Comparison of ENCODE assay signal across 19 cellular contexts in the genomic region with DNA sequence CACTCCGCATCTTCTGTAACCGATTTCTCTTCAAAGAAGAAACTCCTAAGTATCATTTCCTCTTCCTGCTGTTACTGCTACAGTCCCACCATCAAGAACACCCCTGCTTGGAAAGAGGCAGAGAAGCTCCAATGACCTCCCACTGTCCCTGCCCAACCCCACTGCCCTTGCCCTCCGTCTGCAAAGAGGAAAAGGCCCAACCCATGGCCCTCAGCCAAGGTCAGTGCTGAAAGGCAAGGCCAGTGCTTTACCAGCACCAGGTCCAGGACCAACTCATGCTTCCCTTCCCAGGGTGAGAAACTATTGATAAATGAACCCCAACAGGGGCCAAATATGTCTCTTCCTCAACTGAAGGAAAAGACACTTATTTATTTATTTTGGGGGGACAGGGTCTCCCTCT. TPM values are rescaled to one million over a fixed set of nuclear protein-coding genes. Genes with fewer than 3 reads are reported as not detected.
A peak's percentile ranks its signal among the peaks of the same experiment; 100 is the strongest.
DNase-seq lines count a peak whose midpoint lies in the region; ATAC-seq and TF ChIP-seq lines count a peak whose summit lies in the region.
"Had no signal": no experiment of that assay in that cellular context is flagged by ENCODE, and none has a peak within 500 bp of the region (broad histone marks: within the 10 kb centered on the region; RNA-seq: fewer than 3 reads in every experiment).

No MANE protein-coding gene starts in this region.

- peak overlapping the region; percentile 70 for H3K27ac ChIP-seq in DND-41 (ENCODE audit: low read length)
- no peak overlapping the region for H3K27ac ChIP-seq in WERI-Rb-1
- H3K27ac ChIP-seq: GM23248, KMS-11 had no signal

- H3K4me2 ChIP-seq in DND-41 (ENCODE audit: insufficient read depth, low read length), result 0 out of 2 replicates have a peak overlapping the region, but pooled peaks have one; percentile 2
- H3K4me2 ChIP-seq: KMS-11 had no signal

- H3K9me3 ChIP-seq in DND-41 (ENCODE audit: insufficient read depth, low read length, severe bottlenecking) (peaks cover 4% of the 10 kb centered on the region), WERI-Rb-1 (ENCODE audit: severe bottlenecking) (no peaks in the 10 kb centered on the region)
- H3K9me3 ChIP-seq: BE2C, HAP-1 had no signal

- DNase-seq in DND-41, result no peak
- peak; percentile 64 for DNase-seq in left lobe of liver (ENCODE audit: low spot score)
- DNase-seq in osteocyte (ENCODE audit: extremely low spot score, unreplicated experiment), result peak; percentile 63
- DNase-seq in WERI-Rb-1, result no peak
- DNase-seq: ACHN; BE2C; Calu3; CD8-positive, alpha-beta T cell; DMS79 treated with DMSO at 0.1 percent for 48 hours; EL; GM23248 had no signal

- TF ChIP-seq CTCF in DND-41 (IDR thresholded peaks at IDR 0.05; ENCODE audit: borderline replicate concordance, extremely low read depth, low read length, poor library complexity, severe bottlenecking) (no peak), osteocyte (IDR thresholded peaks at IDR 0.05) (no peak), WERI-Rb-1 (IDR thresholded peaks at IDR 0.05; ENCODE audit: low read depth, low read length) (no peak)

- no peaks in the 10 kb centered on the region for H3K9me3 Mint-ChIP-seq in osteocyte (ENCODE audit: unreplicated experiment)

- no peak overlapping the region for H3K4me3 Mint-ChIP-seq in osteocyte (ENCODE audit: unreplicated experiment)
- H3K4me3 Mint-ChIP-seq: CD8-positive, alpha-beta T cell had no signal

- H3K4me1 Mint-ChIP-seq in osteocyte (ENCODE audit: unreplicated experiment), result peaks cover 4% of the 10 kb centered on the region

- H3K27me3 Mint-ChIP-seq in osteocyte (ENCODE audit: unreplicated experiment), result no peaks in the 10 kb centered on the region

- H3K79me2 ChIP-seq in DND-41 (ENCODE audit: insufficient read depth, low read length), result no peaks in the 10 kb centered on the region

- H3K9ac ChIP-seq in DND-41 (ENCODE audit: low read depth, low read length), result no peak overlapping the region
- H3K9ac ChIP-seq: GM23248, KMS-11 had no signal

- H3K4me3 ChIP-seq in DND-41 (ENCODE audit: low read depth in 1 of 2, low read length in 2 of 2) (no peak overlapping the region), WERI-Rb-1 (ENCODE audit: low read depth, low read length) (no peak overlapping the region)
- H3K4me3 ChIP-seq: GM12878, GM23248, HAP-1 had no signal

- H3K27me3 ChIP-seq in DND-41 (ENCODE audit: insufficient read depth, low read length, poor library complexity) (no peaks in the 10 kb centered on the region), WERI-Rb-1 (ENCODE audit: insufficient read depth, low read depth, severe bottlenecking) (no peaks in the 10 kb centered on the region)
- H3K27me3 ChIP-seq: BE2C had no signal

- H3K4me1 ChIP-seq in DND-41 (ENCODE audit: insufficient read depth, low read length), result peaks cover 30% of the 10 kb centered on the region
- H3K4me1 ChIP-seq: BE2C had no signal

- peak overlapping the region; percentile 60; the same call in 1 of the 2 replicates for H2AFZ ChIP-seq in DND-41 (ENCODE audit: low read depth, low read length)
- H2AFZ ChIP-seq: GM23248 had no signal

- H3K36me3 ChIP-seq in DND-41 (ENCODE audit: insufficient read depth, low read length) (no peaks in the 10 kb centered on the region), WERI-Rb-1 (no peaks in the 10 kb centered on the region)
- H3K36me3 ChIP-seq: BE2C, HAP-1 had no signal

- peak; percentile 22; the same call in 1 of the 3 replicates for ATAC-seq in DND-41 (ENCODE audit: insufficient read depth, low read depth)
- peak; percentile 40 for ATAC-seq in left lobe of liver
- ATAC-seq in HG03139 (IDR thresholded peaks at IDR 0.05; ENCODE audit: unreplicated experiment), result no peak
- ATAC-seq in GM19395 (IDR thresholded peaks at IDR 0.05; ENCODE audit: unreplicated experiment), result no peak
- ATAC-seq: CD8-positive, alpha-beta T cell; GM12878 had no signal

- no peaks in the 10 kb centered on the region for H4K20me1 ChIP-seq in DND-41 (ENCODE audit: insufficient read depth, low read length)

- no peak overlapping the region for H3K27ac Mint-ChIP-seq in osteocyte (ENCODE audit: unreplicated experiment)
- H3K27ac Mint-ChIP-seq: CD14-positive monocyte; CD8-positive, alpha-beta T cell had no signal

- no peaks in the 10 kb centered on the region for H3K36me3 Mint-ChIP-seq in osteocyte (ENCODE audit: unreplicated experiment)
- H3K36me3 Mint-ChIP-seq: CD14-positive monocyte; CD8-positive, alpha-beta T cell had no signal

RNA-seq across cellular contexts. Expression of a gene that starts 22.5 kb away (rescaled TPM):
- total RNA-seq in left lobe of liver (not detected), osteocyte (not detected in 2 replicates)
- total RNA-seq: Calu3; CD8-positive, alpha-beta T cell; G401; GM12878; GM23248; H4 had no signal

RNA-seq across cellular contexts. Expression of a gene that starts 58.6 kb away (rescaled TPM):
- 24.2 TPM for total RNA-seq in left lobe of liver
- 0.99 and 1.4 TPM in 2 replicates for total RNA-seq in osteocyte

Comparison
In these comparisons a context has a peak if more than half of its experiments do, and no peak if none do; other contexts are left out.
1. ATAC-seq: peak in DND-41 (single experiment) and left lobe of liver (single experiment); none in HG03139 (single experiment) and GM19395 (single experiment).
2. DNase-seq: peak in left lobe of liver (single experiment) and osteocyte (single experiment); none in DND-41 (single experiment) and WERI-Rb-1 (single experiment).
3. RNA of a gene that starts 58.6 kb away (total RNA-seq): 24.2 TPM in left lobe of liver (single experiment); 0.99 to 1.4 TPM in osteocyte; every median in the first group is over 10 times any median in the second.